Comparison of ENCODE assay signal across 1 cellular context in the genomic region with DNA sequence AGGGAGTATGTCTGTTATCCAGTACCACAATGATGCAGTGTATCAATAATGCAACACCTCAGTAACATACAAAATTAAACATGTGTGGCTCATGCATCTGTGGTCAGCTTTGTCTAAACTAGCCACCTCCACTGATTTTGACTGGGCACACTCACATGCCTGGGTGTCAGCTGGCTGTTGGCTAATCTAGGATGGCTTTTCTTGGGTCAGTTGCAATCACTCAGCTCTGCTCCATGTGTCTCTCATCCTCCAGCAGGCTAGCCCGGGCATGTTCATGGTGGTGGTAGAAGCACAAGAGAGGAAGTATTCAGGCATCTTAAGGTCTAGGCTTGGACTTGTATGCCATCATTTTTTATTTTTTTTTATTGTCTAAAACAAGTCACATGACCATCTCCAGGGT.
A peak's percentile ranks its signal among the peaks of the same experiment; 100 is the strongest.
TF ChIP-seq lines count a peak whose summit lies in the region.

No MANE protein-coding gene starts in this region.

TF ChIP-seq in IMR-90, 13 proteins besides CTCF, POLR2A, EP300 and RAD21 (continued from another document):
- peak; percentile 64; the same call in 1 of the 2 replicates for TF ChIP-seq BHLHE40 (IDR thresholded peaks at IDR 0.05; ENCODE audit: low read depth, low read length)
- TF ChIP-seq, protein P1, sequence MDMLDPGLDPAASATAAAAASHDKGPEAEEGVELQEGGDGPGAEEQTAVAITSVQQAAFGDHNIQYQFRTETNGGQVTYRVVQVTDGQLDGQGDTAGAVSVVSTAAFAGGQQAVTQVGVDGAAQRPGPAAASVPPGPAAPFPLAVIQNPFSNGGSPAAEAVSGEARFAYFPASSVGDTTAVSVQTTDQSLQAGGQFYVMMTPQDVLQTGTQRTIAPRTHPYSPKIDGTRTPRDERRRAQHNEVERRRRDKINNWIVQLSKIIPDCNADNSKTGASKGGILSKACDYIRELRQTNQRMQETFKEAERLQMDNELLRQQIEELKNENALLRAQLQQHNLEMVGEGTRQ (IDR thresholded peaks at IDR 0.05; ENCODE audit: low read depth, low read length) = 0 out of 2 replicates have a peak, but pooled peaks have one; percentile 24
TF ChIP-seq in IMR-90: peak in this region for 2.
